Comparison of ENCODE assay signal across 22 cellular contexts in the genomic region with DNA sequence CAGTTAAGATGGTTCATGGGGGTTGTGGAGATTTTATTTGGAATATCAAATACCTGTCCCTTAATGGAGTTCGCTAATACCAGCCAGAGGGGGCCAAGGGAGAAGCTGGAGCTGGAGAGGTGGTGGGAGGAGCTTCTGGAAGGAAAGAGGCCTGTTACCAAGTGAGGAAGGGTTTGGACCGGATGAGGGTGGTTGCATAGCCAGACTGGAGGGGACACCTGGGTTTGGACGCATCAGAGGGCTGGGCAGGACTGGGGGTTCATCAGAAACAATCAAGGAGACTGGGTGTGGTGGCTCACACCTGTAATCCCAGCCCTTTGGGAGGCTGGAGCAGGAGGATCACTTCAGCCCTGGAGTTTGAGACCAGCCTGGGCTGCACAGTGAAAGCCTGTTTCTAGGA.
DNase-seq lines count a peak whose midpoint lies in the region; ATAC-seq and TF ChIP-seq lines count a peak whose summit lies in the region.
"Had no signal": no experiment of that assay in that cellular context is flagged by ENCODE, and none has a peak within 500 bp of the region (broad histone marks: within the 10 kb centered on the region; RNA-seq: fewer than 3 reads in every experiment).

No MANE protein-coding gene starts in this region.

- intact Hi-C loops in left ventricle myocardium superior (cut with micrococcal nuclease): no loop called here

- H3K27me3 Mint-ChIP-seq in nephron progenitor cell (ENCODE audit: low read depth, poor library complexity): peaks cover 13% of the 10 kb centered on the region

- H3K4me1 ChIP-seq in right atrium auricular region: no peaks in the 10 kb centered on the region
- H3K4me1 ChIP-seq: breast epithelium, tibial artery had no signal

- no peaks in the 10 kb centered on the region for H3K36me3 Mint-ChIP-seq in nephron progenitor cell (ENCODE audit: low read depth)

- H3K4me3 Mint-ChIP-seq in nephron progenitor cell: no peak overlapping the region
- H3K4me3 Mint-ChIP-seq: activated CD8-positive, alpha-beta T cell treated with anti-CD3 and anti-CD28 coated beads, Interleukin-2, amount 10 ng/mL, durations not matched to agents 7 days and 5 days; B cell had no signal

- H3K27ac ChIP-seq in right atrium auricular region (no peak overlapping the region), WERI-Rb-1 (no peak overlapping the region)
- H3K27ac ChIP-seq: breast epithelium, KMS-11, SK-N-MC, skin epidermis, tibial artery, VCaP had no signal

- TF ChIP-seq CTCF in right atrium auricular region (IDR thresholded peaks at IDR 0.05) (no peak), WERI-Rb-1 (IDR thresholded peaks at IDR 0.05; ENCODE audit: low read depth, low read length) (no peak), nephron progenitor cell (IDR thresholded peaks at IDR 0.05) (no peak)

- H3K36me3 ChIP-seq in right atrium auricular region (no peaks in the 10 kb centered on the region), WERI-Rb-1 (no peaks in the 10 kb centered on the region)
- H3K36me3 ChIP-seq: breast epithelium, tibial artery had no signal

- DNase-seq in right atrium auricular region (ENCODE audit: low spot score) (peak; percentile 9), left ventricle myocardium superior (no peak), WERI-Rb-1 (peak; percentile 6), nephron progenitor cell (no peak), AML-193 (lab: John Stamatoyannopoulos, UW) (no peak)
- DNase-seq: activated CD8-positive, alpha-beta T cell treated with anti-CD3 and anti-CD28 coated beads, Interleukin-2, amount 10 ng/mL, durations not matched to agents 7 days and 5 days; DND-41; HCEC 1CT; MV-4-11; NCI-H1930; NK-92 treated with Interleukin-12 subunit alpha and Interleukin-12 subunit beta, amount 100 ng/mL, for 24 hours; stimulated activated naive CD8-positive, alpha-beta T cell treated with anti-CD3 and anti-CD28 coated beads, Interleukin-15, Interleukin-2, amounts not matched to agents 100 U/mL and 50 U/mL, for 24 hours had no signal

- H3K9me3 ChIP-seq in right atrium auricular region: no peaks in the 10 kb centered on the region
- H3K9me3 ChIP-seq in WERI-Rb-1 (ENCODE audit: severe bottlenecking): no peaks in the 10 kb centered on the region
- H3K9me3 ChIP-seq: breast epithelium, tibial artery had no signal

- peaks cover 49% of the 10 kb centered on the region for H3K4me1 Mint-ChIP-seq in nephron progenitor cell
- H3K4me1 Mint-ChIP-seq: B cell had no signal

- H3K4me3 ChIP-seq in right atrium auricular region (no peak overlapping the region), WERI-Rb-1 (ENCODE audit: low read depth, low read length) (no peak overlapping the region)
- H3K4me3 ChIP-seq: breast epithelium, SK-N-MC, skin epidermis, tibial artery had no signal

- no peak for ATAC-seq in left ventricle myocardium superior
- no peak for ATAC-seq in HG03159 (IDR thresholded peaks at IDR 0.05; ENCODE audit: unreplicated experiment)
- ATAC-seq in GM19328 (IDR thresholded peaks at IDR 0.05; ENCODE audit: unreplicated experiment): no peak
- ATAC-seq: activated CD8-positive, alpha-beta T cell treated with anti-CD3 and anti-CD28 coated beads, Interleukin-2, amount 10 ng/mL, durations not matched to agents 7 days and 5 days; stimulated activated naive CD8-positive, alpha-beta T cell treated with anti-CD3 and anti-CD28 coated beads, Interleukin-15, Interleukin-2, amounts not matched to agents 100 U/mL and 50 U/mL, for 24 hours had no signal

- H3K27me3 ChIP-seq in right atrium auricular region: no peaks in the 10 kb centered on the region
- H3K27me3 ChIP-seq in WERI-Rb-1 (ENCODE audit: insufficient read depth, low read depth, severe bottlenecking): no peaks in the 10 kb centered on the region
- H3K27me3 ChIP-seq: breast epithelium, tibial artery had no signal

- H3K27ac Mint-ChIP-seq in nephron progenitor cell: peak overlapping the region; percentile 34
- H3K27ac Mint-ChIP-seq: activated CD8-positive, alpha-beta T cell treated with anti-CD3 and anti-CD28 coated beads, Interleukin-2, amount 10 ng/mL, durations not matched to agents 7 days and 5 days; activated T-helper 2 cell treated with anti-CD3 and anti-CD28 coated beads, Interferon-gamma antibody, Interleukin-2, Interleukin-4, amounts not matched to agents 10 μg/mL and 5 μg/mL and 100 μg/mL, durations not matched to agents 14 hours and 24 hours and 36 hours; B cell had no signal

- H3K9me3 Mint-ChIP-seq in nephron progenitor cell: peaks cover 12% of the 10 kb centered on the region
- H3K9me3 Mint-ChIP-seq: activated T-helper 2 cell treated with anti-CD3 and anti-CD28 coated beads, Interferon-gamma antibody, Interleukin-2, Interleukin-4, amounts not matched to agents 10 μg/mL and 5 μg/mL and 100 μg/mL, durations not matched to agents 14 hours and 24 hours and 36 hours had no signal

Comparison
In these comparisons a context has a peak if more than half of its experiments do, and no peak if none do; other contexts are left out.
1. DNase-seq: peak in right atrium auricular region (single experiment) and WERI-Rb-1 (single experiment); none in left ventricle myocardium superior (single experiment), nephron progenitor cell (single experiment) and AML-193 (0 of 2).